16 cellular contexts compared by ENCODE assay signal in genomic region chr17:37752482-37752881, GRCh38. TPM values are rescaled to one million over a fixed set of nuclear protein-coding genes. Genes with fewer than 3 reads are reported as not detected.
DNase-seq lines count a peak whose midpoint lies in the region; ATAC-seq, FAIRE-seq and TF ChIP-seq lines count a peak whose summit lies in the region.
"Had no signal": no experiment of that assay in that cellular context is flagged by ENCODE, and none has a peak within 500 bp of the region (broad histone marks: within the 10 kb centered on the region; RNA-seq: fewer than 3 reads in every experiment).

No MANE protein-coding gene starts in this region.

- no peaks in the 10 kb centered on the region for H3K9me3 ChIP-seq in mucosa of descending colon
- H3K9me3 ChIP-seq in esophagus squamous epithelium: no peaks in the 10 kb centered on the region

- intact Hi-C loops in mucosa of descending colon (cut with DNase I, micrococcal nuclease): no loop called here
- intact Hi-C loops in esophagus squamous epithelium (cut with DNase I): no loop called here

- DNase-seq in BJ (ENCODE audit: low read depth): peak; percentile 67
- peak; percentile 93 for DNase-seq in M059J (ENCODE audit: low read depth)
- peak; percentile 76 for DNase-seq in bronchial epithelial cell (ENCODE audit: low read depth)
- DNase-seq in mucosa of descending colon: peak in 1 of 3 donors; percentile 34
- no peak for DNase-seq in esophagus squamous epithelium (lab: John Stamatoyannopoulos, UW)
- no peak for DNase-seq in NCI-H1092 (lab: John Stamatoyannopoulos, UW)
- no peak for DNase-seq in GM19238 (ENCODE audit: insufficient read length, low spot score)
- DNase-seq: activated T-cell treated with anti-CD3 and anti-CD28 coated beads, Interleukin-2, amount 50 U/mL, for 24 hours; aorta; effector memory CD4-positive, alpha-beta T cell; hypothalamus; NCI-H524 treated with DMSO at 0.1 percent for 48 hours; stimulated activated CD4-positive, alpha-beta T cell treated with anti-CD3 and anti-CD28 coated beads, Interleukin-1b, Interleukin-23, amount 100 ng/mL, for 48 hours had no signal

- TF ChIP-seq CTCF in BJ (IDR thresholded peaks at IDR 0.05; ENCODE audit: insufficient read depth, low read depth, low read length) (no peak), bronchial epithelial cell (IDR thresholded peaks at IDR 0.05; ENCODE audit: insufficient read depth, low read length, severe bottlenecking) (no peak), mucosa of descending colon (IDR thresholded peaks at IDR 0.05) (no peak), esophagus squamous epithelium (IDR thresholded peaks at IDR 0.05) (no peak)

- TF ChIP-seq POLR2A in esophagus squamous epithelium (IDR thresholded peaks at IDR 0.05): no peak

- POLR2A ChIA-PET in BJ (lab: Charles Lee): no interaction called here

- 61 to 64% methylated on average over 2 to 5 of the region's 5 CpGs for WGBS in esophagus squamous epithelium, 2 donors

- ATAC-seq in mucosa of descending colon (peak; percentile 86), HG03039 (IDR thresholded peaks at IDR 0.05; ENCODE audit: unreplicated experiment) (no peak)

- H3K4me1 ChIP-seq in mucosa of descending colon (ENCODE audit: low read depth) (no peaks in the 10 kb centered on the region), esophagus squamous epithelium (no peaks in the 10 kb centered on the region)

- no peak for FAIRE-seq in bronchial epithelial cell (lab: Jason Lieb, UNC)

- peaks cover 1% of the 10 kb centered on the region; the same call in 1 of the 2 replicates for H3K27me3 ChIP-seq in BJ (ENCODE audit: control insufficient read depth, insufficient read depth, low read length)
- peaks cover 4% of the 10 kb centered on the region for H3K27me3 ChIP-seq in bronchial epithelial cell (ENCODE audit: control insufficient read depth, insufficient read depth, low read length)
- peaks cover 0 to 90% (median 0%) of the 10 kb centered on the region in 4 donors for H3K27me3 ChIP-seq in esophagus squamous epithelium

- H3K4me3 ChIP-seq in BJ (ENCODE audit: low read depth, low read length) (no peak overlapping the region), bronchial epithelial cell (ENCODE audit: low read depth, low read length) (no peak overlapping the region), mucosa of descending colon (no peak overlapping the region), esophagus squamous epithelium (no peak overlapping the region)
- H3K4me3 ChIP-seq: SK-N-MC had no signal

- no peaks in the 10 kb centered on the region for H3K36me3 ChIP-seq in BJ (ENCODE audit: control insufficient read depth, insufficient read depth, low read length)
- H3K36me3 ChIP-seq in bronchial epithelial cell (ENCODE audit: control insufficient read depth, insufficient read depth, low read length): no peaks in the 10 kb centered on the region
- no peaks in the 10 kb centered on the region for H3K36me3 ChIP-seq in mucosa of descending colon (ENCODE audit: low read depth)
- H3K36me3 ChIP-seq in esophagus squamous epithelium: no peaks in the 10 kb centered on the region

- CTCF ChIA-PET in BJ (lab: Yijun Ruan, JAX): interaction anchor here (0.9 kb wide), 1 partner anchor 65 kb away, joined by 3 read pairs; no protein-coding TSS in a partner anchor

- H3K27ac ChIP-seq in esophagus squamous epithelium: no peak overlapping the region
- H3K27ac ChIP-seq: SK-N-MC had no signal

RNA-seq across cellular contexts. Expression of gene HNF1B, which starts 7.6 kb away (rescaled TPM):
- polyA plus RNA-seq in BJ (2011; rRNA removed): not detected in 2 replicates
- polyA minus RNA-seq in BJ (2011; rRNA and poly(A)+ RNA removed): not detected in 2 replicates
- not detected in 2 replicates for total RNA-seq in M059J (2014; rRNA removed; shearing (Covaris generic))
- not detected in 2 replicates for total RNA-seq in bronchial epithelial cell
- 10 to 100 TPM; 21.1 to 54.6 (median 34.8) TPM for total RNA-seq in mucosa of descending colon
- total RNA-seq in esophagus squamous epithelium: not detected
- total RNA-seq: aorta had no signal
- polyA plus RNA-seq: CD14-positive monocyte had no signal

Comparison
In these comparisons a context has a peak if more than half of its experiments do, and no peak if none do; other contexts are left out.
1. DNase-seq: peak in BJ (single experiment), M059J (single experiment) and bronchial epithelial cell (single experiment); none in esophagus squamous epithelium (single experiment), NCI-H1092 (single experiment) and GM19238 (single experiment).
2. RNA of gene HNF1B, which starts 7.6 kb away (total RNA-seq): 21.1 to 54.6 TPM in mucosa of descending colon; not detected in M059J, not detected in bronchial epithelial cell and not detected in esophagus squamous epithelium; every median in the first group is over 10 times any median in the second.